7 cellular contexts compared by ENCODE assay signal in the genomic region with DNA sequence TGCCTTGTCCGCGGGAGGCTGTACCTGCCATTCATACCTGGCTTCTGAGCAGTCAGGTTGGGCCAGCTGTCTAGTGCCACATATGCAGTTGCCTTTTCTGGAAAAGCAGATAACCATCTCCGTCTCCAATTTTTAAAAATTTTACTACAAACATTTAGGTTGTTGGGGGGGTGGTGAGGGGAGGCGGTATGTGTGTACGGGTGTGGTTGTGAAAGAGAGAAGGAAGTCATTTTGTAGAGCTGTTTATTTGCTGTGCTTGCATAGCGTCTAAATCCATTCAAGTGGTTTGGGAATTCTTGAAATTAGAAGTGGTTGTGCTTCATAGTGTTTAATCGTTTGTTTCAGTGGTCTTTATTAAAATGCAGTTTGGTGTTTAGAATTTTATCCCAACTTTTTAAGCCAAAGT. TPM values are rescaled to one million over a fixed set of nuclear protein-coding genes. Genes with fewer than 3 reads are reported as not detected.
A peak's percentile ranks its signal among the peaks of the same experiment; 100 is the strongest.
DNase-seq lines count a peak whose midpoint lies in the region; ATAC-seq lines count a peak whose summit lies in the region.

No MANE protein-coding gene starts in this region.

- no peaks in the 10 kb centered on the region for H3K9me3 Mint-ChIP-seq in activated T-helper 1 cell treated with anti-CD3 and anti-CD28 coated beads, Interleukin-12 subunit alpha, Interleukin-12 subunit beta, Interleukin-2, Interleukin-4 antibody, amounts not matched to agents 30 ng/mL and 10 ng/mL and 1 ng/mL, durations not matched to agents 14 hours and 24 hours and 36 hours
- no peaks in the 10 kb centered on the region for H3K9me3 Mint-ChIP-seq in stimulated activated effector memory CD8-positive, alpha-beta T cell treated with anti-CD3 and anti-CD28 coated beads, Interleukin-12 subunit alpha, Interleukin-12 subunit beta, amount 100 ng/mL, for 72 hours

- H3K4me3 Mint-ChIP-seq in activated T-helper 1 cell treated with anti-CD3 and anti-CD28 coated beads, Interleukin-12 subunit alpha, Interleukin-12 subunit beta, Interleukin-2, Interleukin-4 antibody, amounts not matched to agents 30 ng/mL and 10 ng/mL and 1 ng/mL, durations not matched to agents 14 hours and 24 hours and 36 hours, result peak overlapping the region; percentile 82
- H3K4me3 Mint-ChIP-seq in stimulated activated effector memory CD8-positive, alpha-beta T cell treated with anti-CD3 and anti-CD28 coated beads, Interleukin-12 subunit alpha, Interleukin-12 subunit beta, amount 100 ng/mL, for 72 hours, result peak overlapping the region; percentile 62

- H3K4me3 ChIP-seq in iPS-11a (ENCODE audit: low read depth, low read length), result peak overlapping the region; percentile 67

- no peaks in the 10 kb centered on the region for H3K36me3 Mint-ChIP-seq in activated T-helper 1 cell treated with anti-CD3 and anti-CD28 coated beads, Interleukin-12 subunit alpha, Interleukin-12 subunit beta, Interleukin-2, Interleukin-4 antibody, amounts not matched to agents 30 ng/mL and 10 ng/mL and 1 ng/mL, durations not matched to agents 14 hours and 24 hours and 36 hours (ENCODE audit: low read depth)
- no peaks in the 10 kb centered on the region for H3K36me3 Mint-ChIP-seq in stimulated activated effector memory CD8-positive, alpha-beta T cell treated with anti-CD3 and anti-CD28 coated beads, Interleukin-12 subunit alpha, Interleukin-12 subunit beta, amount 100 ng/mL, for 72 hours

- H3K27me3 Mint-ChIP-seq in activated T-helper 1 cell treated with anti-CD3 and anti-CD28 coated beads, Interleukin-12 subunit alpha, Interleukin-12 subunit beta, Interleukin-2, Interleukin-4 antibody, amounts not matched to agents 30 ng/mL and 10 ng/mL and 1 ng/mL, durations not matched to agents 14 hours and 24 hours and 36 hours (ENCODE audit: insufficient read depth), result peaks cover 67% of the 10 kb centered on the region

- intact Hi-C loops in activated T-helper 1 cell treated with anti-CD3 and anti-CD28 coated beads, Interleukin-12 subunit alpha, Interleukin-12 subunit beta, Interleukin-2, Interleukin-4 antibody, amounts not matched to agents 30 ng/mL and 10 ng/mL and 1 ng/mL, durations not matched to agents 14 hours and 24 hours and 36 hours (cut with micrococcal nuclease), result loop anchor here (2.0 kb wide), 2 partner anchors 41 to 141 kb away; a partner anchor contains a TSS

- peaks cover 4% of the 10 kb centered on the region for H3K4me1 Mint-ChIP-seq in activated T-helper 1 cell treated with anti-CD3 and anti-CD28 coated beads, Interleukin-12 subunit alpha, Interleukin-12 subunit beta, Interleukin-2, Interleukin-4 antibody, amounts not matched to agents 30 ng/mL and 10 ng/mL and 1 ng/mL, durations not matched to agents 14 hours and 24 hours and 36 hours (ENCODE audit: low read depth)
- H3K4me1 Mint-ChIP-seq in stimulated activated effector memory CD8-positive, alpha-beta T cell treated with anti-CD3 and anti-CD28 coated beads, Interleukin-12 subunit alpha, Interleukin-12 subunit beta, amount 100 ng/mL, for 72 hours, result no peaks in the 10 kb centered on the region

- H3K27ac Mint-ChIP-seq in activated T-helper 1 cell treated with anti-CD3 and anti-CD28 coated beads, Interleukin-12 subunit alpha, Interleukin-12 subunit beta, Interleukin-2, Interleukin-4 antibody, amounts not matched to agents 30 ng/mL and 10 ng/mL and 1 ng/mL, durations not matched to agents 14 hours and 24 hours and 36 hours, result no peak overlapping the region
- no peak overlapping the region for H3K27ac Mint-ChIP-seq in stimulated activated effector memory CD8-positive, alpha-beta T cell treated with anti-CD3 and anti-CD28 coated beads, Interleukin-12 subunit alpha, Interleukin-12 subunit beta, amount 100 ng/mL, for 72 hours

- ATAC-seq in GM18511 (IDR thresholded peaks at IDR 0.05; ENCODE audit: unreplicated experiment) (peak; percentile 2), HG03066 (IDR thresholded peaks at IDR 0.05; ENCODE audit: low read depth, unreplicated experiment) (peak; percentile 8), HG03442 (IDR thresholded peaks at IDR 0.05; ENCODE audit: unreplicated experiment) (no peak)
- peak; percentile 17 for ATAC-seq in stimulated activated effector memory CD8-positive, alpha-beta T cell treated with anti-CD3 and anti-CD28 coated beads, Interleukin-12 subunit alpha, Interleukin-12 subunit beta, amount 100 ng/mL, for 72 hours

- no peak for DNase-seq in activated T-helper 1 cell treated with anti-CD3 and anti-CD28 coated beads, Interleukin-12 subunit alpha, Interleukin-12 subunit beta, Interleukin-2, Interleukin-4 antibody, amounts not matched to agents 30 ng/mL and 10 ng/mL and 1 ng/mL, durations not matched to agents 14 hours and 24 hours and 36 hours (ENCODE audit: low spot score)
- no peak for DNase-seq in stimulated activated effector memory CD8-positive, alpha-beta T cell treated with anti-CD3 and anti-CD28 coated beads, Interleukin-12 subunit alpha, Interleukin-12 subunit beta, amount 100 ng/mL, for 72 hours (ENCODE audit: low spot score in 2 of 2)
- no peak for DNase-seq in DMS 273 treated with DMSO at 0.1 percent for 48 hours (lab: John Stamatoyannopoulos, UW)

RNA-seq across cellular contexts. Expression of a gene that starts 1.5 kb away (rescaled TPM):
- 0.73 and 0.86 TPM in 2 replicates for total RNA-seq in activated T-helper 1 cell treated with anti-CD3 and anti-CD28 coated beads, Interleukin-12 subunit alpha, Interleukin-12 subunit beta, Interleukin-2, Interleukin-4 antibody, amounts not matched to agents 30 ng/mL and 10 ng/mL and 1 ng/mL, durations not matched to agents 14 hours and 24 hours and 36 hours

RNA-seq across cellular contexts. Expression of a gene that starts 41.1 kb away (rescaled TPM):
- total RNA-seq in activated T-helper 1 cell treated with anti-CD3 and anti-CD28 coated beads, Interleukin-12 subunit alpha, Interleukin-12 subunit beta, Interleukin-2, Interleukin-4 antibody, amounts not matched to agents 30 ng/mL and 10 ng/mL and 1 ng/mL, durations not matched to agents 14 hours and 24 hours and 36 hours, result 47.7 and 47.8 TPM in 2 replicates
